ENCODE assay signal across 22 cellular contexts in the genomic region with DNA sequence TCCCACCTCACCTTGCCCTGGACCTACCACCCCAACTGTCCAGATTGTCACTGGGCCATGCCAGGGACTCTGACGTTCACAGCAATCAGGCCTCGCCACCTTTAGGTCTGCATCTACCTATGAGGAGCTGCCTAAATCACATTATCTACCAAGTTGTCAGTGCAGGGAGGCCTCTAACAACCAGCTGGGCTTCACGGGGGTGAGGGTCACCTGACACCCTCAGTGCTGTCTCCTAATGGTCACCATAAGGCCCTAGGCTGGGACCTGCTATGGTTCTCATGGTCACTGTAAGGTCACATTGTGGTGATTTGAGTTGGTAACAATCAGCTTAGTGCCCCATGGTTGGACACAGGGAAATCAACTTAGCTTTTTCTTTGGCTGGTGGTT.
DNase-seq lines count a peak whose midpoint lies in the region; ATAC-seq and TF ChIP-seq lines count a peak whose summit lies in the region.
"Had no signal": no experiment of that assay in that cellular context is flagged by ENCODE, and none has a peak within 500 bp of the region (broad histone marks: within the 10 kb centered on the region; RNA-seq: fewer than 3 reads in every experiment).

No MANE protein-coding gene starts in this region.

- no peaks in the 10 kb centered on the region for H3F3A ChIP-seq in smooth muscle cell (ENCODE audit: low read depth)

- H3K27me3 Mint-ChIP-seq in stimulated activated memory B cell treated with anti-CD40 and anti-IgM and Interleukin-4, amounts not matched to agents 10 μg/mL and 1 μg/mL and 100 μg/mL, for 72 hours: peaks cover 22% of the 10 kb centered on the region
- H3K27me3 Mint-ChIP-seq: B cell; CD4-positive, CD25-positive, alpha-beta regulatory T cell had no signal

- H3K36me3 Mint-ChIP-seq in stimulated activated memory B cell treated with anti-CD40 and anti-IgM and Interleukin-4, amounts not matched to agents 10 μg/mL and 1 μg/mL and 100 μg/mL, for 72 hours: no peaks in the 10 kb centered on the region
- H3K36me3 Mint-ChIP-seq: CD4-positive, CD25-positive, alpha-beta regulatory T cell; CD8-positive, alpha-beta T cell had no signal

- H3K4me3 ChIP-seq in right atrium auricular region (no peak overlapping the region), esophagus muscularis mucosa (no peak overlapping the region), suprapubic skin (no peak overlapping the region), smooth muscle cell (no peak overlapping the region), mucosa of descending colon (no peak overlapping the region)
- H3K4me3 ChIP-seq: BLaER1, GM12878, GM23248 had no signal

- no peaks in the 10 kb centered on the region for H3K79me2 ChIP-seq in smooth muscle cell (ENCODE audit: low read depth)

- H3K4me1 Mint-ChIP-seq in stimulated activated memory B cell treated with anti-CD40 and anti-IgM and Interleukin-4, amounts not matched to agents 10 μg/mL and 1 μg/mL and 100 μg/mL, for 72 hours: no peaks in the 10 kb centered on the region
- H3K4me1 Mint-ChIP-seq: B cell; CD4-positive, CD25-positive, alpha-beta regulatory T cell had no signal

- TF ChIP-seq POLR2A in esophagus muscularis mucosa (IDR thresholded peaks at IDR 0.05; ENCODE audit: low read depth): no peak
- no peak for TF ChIP-seq POLR2A in suprapubic skin (IDR thresholded peaks at IDR 0.05)

- no peak overlapping the region for H2AFZ ChIP-seq in smooth muscle cell (ENCODE audit: low read depth)
- H2AFZ ChIP-seq: GM23248 had no signal

- no peaks in the 10 kb centered on the region for H4K20me1 ChIP-seq in smooth muscle cell (ENCODE audit: low read depth)
- H4K20me1 ChIP-seq: BLaER1 had no signal

- no peak overlapping the region for H3K27ac Mint-ChIP-seq in stimulated activated memory B cell treated with anti-CD40 and anti-IgM and Interleukin-4, amounts not matched to agents 10 μg/mL and 1 μg/mL and 100 μg/mL, for 72 hours
- H3K27ac Mint-ChIP-seq: B cell; CD4-positive, CD25-positive, alpha-beta regulatory T cell; CD8-positive, alpha-beta T cell had no signal

- no peak overlapping the region for H3K9ac ChIP-seq in smooth muscle cell (ENCODE audit: low read depth)
- H3K9ac ChIP-seq: BLaER1, GM23248 had no signal

- no peak for TF ChIP-seq CTCF in right atrium auricular region (IDR thresholded peaks at IDR 0.05)
- no peak for TF ChIP-seq CTCF in esophagus muscularis mucosa (IDR thresholded peaks at IDR 0.05)
- TF ChIP-seq CTCF in suprapubic skin (IDR thresholded peaks at IDR 0.05): no peak
- TF ChIP-seq CTCF in smooth muscle cell (IDR thresholded peaks at IDR 0.05; ENCODE audit: borderline replicate concordance, insufficient read depth, poor library complexity, severe bottlenecking): no peak
- TF ChIP-seq CTCF in mucosa of descending colon (IDR thresholded peaks at IDR 0.05): no peak

- H3K4me3 Mint-ChIP-seq in stimulated activated memory B cell treated with anti-CD40 and anti-IgM and Interleukin-4, amounts not matched to agents 10 μg/mL and 1 μg/mL and 100 μg/mL, for 72 hours: no peak overlapping the region
- H3K4me3 Mint-ChIP-seq: B cell; CD4-positive, CD25-positive, alpha-beta regulatory T cell; CD8-positive, alpha-beta T cell had no signal

- H3K4me2 ChIP-seq in smooth muscle cell: no peak overlapping the region
- H3K4me2 ChIP-seq: BLaER1 had no signal

- 86% methylated on average over 3 of the region's 3 CpGs for WGBS in esophagus muscularis mucosa
- WGBS in suprapubic skin: 55% methylated on average over 3 of the region's 3 CpGs
- 90% methylated on average over 3 of the region's 3 CpGs for WGBS in smooth muscle cell (ENCODE audit: low lambda C conversion rate)

- H3K9me3 Mint-ChIP-seq in stimulated activated memory B cell treated with anti-CD40 and anti-IgM and Interleukin-4, amounts not matched to agents 10 μg/mL and 1 μg/mL and 100 μg/mL, for 72 hours: no peaks in the 10 kb centered on the region
- H3K9me3 Mint-ChIP-seq: CD8-positive, alpha-beta T cell had no signal

- no peaks in the 10 kb centered on the region for H3K36me3 ChIP-seq in right atrium auricular region
- H3K36me3 ChIP-seq in esophagus muscularis mucosa: no peaks in the 10 kb centered on the region
- no peaks in the 10 kb centered on the region for H3K36me3 ChIP-seq in suprapubic skin
- no peaks in the 10 kb centered on the region for H3K36me3 ChIP-seq in smooth muscle cell (ENCODE audit: low read depth)
- no peaks in the 10 kb centered on the region for H3K36me3 ChIP-seq in mucosa of descending colon (ENCODE audit: low read depth)
- H3K36me3 ChIP-seq: BLaER1 had no signal

- intact Hi-C loops in cardiac septum (cut with DNase I) (no loop called here), esophagus muscularis mucosa (cut with DNase I) (no loop called here), mucosa of descending colon (cut with DNase I, micrococcal nuclease) (no loop called here)

- H3K9me3 ChIP-seq in right atrium auricular region (no peaks in the 10 kb centered on the region), esophagus muscularis mucosa (no peaks in the 10 kb centered on the region), suprapubic skin (no peaks in the 10 kb centered on the region), smooth muscle cell (replicated peaks; ENCODE audit: low read depth) (no peaks in the 10 kb centered on the region), mucosa of descending colon (no peaks in the 10 kb centered on the region)
- H3K9me3 ChIP-seq: BLaER1, Caco-2 had no signal

- TF ChIP-seq EP300 in esophagus muscularis mucosa (IDR thresholded peaks at IDR 0.05) (no peak), suprapubic skin (IDR thresholded peaks at IDR 0.05) (no peak)

- DNase-seq in right atrium auricular region (ENCODE audit: low spot score) (peak; percentile 48), cardiac septum (ENCODE audit: low spot score) (no peak), esophagus muscularis mucosa (ENCODE audit: extremely low spot score) (peak; percentile 91), suprapubic skin (ENCODE audit: low spot score in 2 of 2) (no peak), smooth muscle cell (lab: John Stamatoyannopoulos, UW; ENCODE audit: unreplicated experiment) (no peak), mucosa of descending colon (no peak)
- DNase-seq: Caco-2; CD4-positive, CD25-positive, alpha-beta regulatory T cell; CD8-positive, alpha-beta T cell; DMS153; DMS79; EL; GDM1; GM23248; H7 had no signal

- no peaks in the 10 kb centered on the region for H3K4me1 ChIP-seq in right atrium auricular region
- no peaks in the 10 kb centered on the region for H3K4me1 ChIP-seq in esophagus muscularis mucosa
- H3K4me1 ChIP-seq in suprapubic skin: peaks cover 56% of the 10 kb centered on the region
- peaks cover 4% of the 10 kb centered on the region for H3K4me1 ChIP-seq in smooth muscle cell (ENCODE audit: low read depth)
- H3K4me1 ChIP-seq in mucosa of descending colon (ENCODE audit: low read depth): no peaks in the 10 kb centered on the region
- H3K4me1 ChIP-seq: BLaER1, Caco-2 had no signal

- H3K27me3 ChIP-seq in right atrium auricular region (no peaks in the 10 kb centered on the region), esophagus muscularis mucosa (peaks cover 0 to 4% (median 0%) of the 10 kb centered on the region in 4 donors), suprapubic skin (no peaks in the 10 kb centered on the region), smooth muscle cell (ENCODE audit: low read depth) (no peaks in the 10 kb centered on the region)
- H3K27me3 ChIP-seq: BLaER1 had no signal

- H3K27ac ChIP-seq in right atrium auricular region (no peak overlapping the region), esophagus muscularis mucosa (replicated peaks in 1 of 4) (no peak overlapping the region), suprapubic skin (peak overlapping the region; percentile 41), smooth muscle cell (ENCODE audit: low read depth) (no peak overlapping the region)
- H3K27ac ChIP-seq: 22Rv1, BLaER1, C4-2B, GM23248 had no signal

- ATAC-seq in stimulated activated memory B cell treated with anti-CD40 and anti-IgM and Interleukin-4, amounts not matched to agents 10 μg/mL and 1 μg/mL and 100 μg/mL, for 72 hours: no peak
- no peak for ATAC-seq in mucosa of descending colon
- ATAC-seq: CD8-positive, alpha-beta T cell; GM12878; HCT116 had no signal

Comparison
In these comparisons a context has a peak if more than half of its experiments do, and no peak if none do; other contexts are left out.
1. DNase-seq: peak in right atrium auricular region (single experiment) and esophagus muscularis mucosa (single experiment); none in cardiac septum (single experiment), suprapubic skin (0 of 2), smooth muscle cell (single experiment) and mucosa of descending colon (0 of 3).